In genomic region chr2:166539340-166540162, GRCh38 we compare ENCODE assay signal across 1 cellular context.
TF ChIP-seq lines count a peak whose summit lies in the region.

No MANE protein-coding gene starts in this region.

TF ChIP-seq in IMR-90, 13 proteins besides CTCF, POLR2A, EP300 and RAD21 (continued from another document):
- TF ChIP-seq RCOR1 (IDR thresholded peaks at IDR 0.05; ENCODE audit: insufficient replicate concordance, low read length) (no peak), USF2 (IDR thresholded peaks at IDR 0.05; ENCODE audit: low read depth, low read length) (no peak), NFE2L2 (IDR thresholded peaks at IDR 0.05; ENCODE audit: low read depth, low read length) (no peak), MAFK (IDR thresholded peaks at IDR 0.05; ENCODE audit: low read depth, low read length) (no peak)
